Comparison of ENCODE assay signal across 37 cellular contexts in the genomic region with DNA sequence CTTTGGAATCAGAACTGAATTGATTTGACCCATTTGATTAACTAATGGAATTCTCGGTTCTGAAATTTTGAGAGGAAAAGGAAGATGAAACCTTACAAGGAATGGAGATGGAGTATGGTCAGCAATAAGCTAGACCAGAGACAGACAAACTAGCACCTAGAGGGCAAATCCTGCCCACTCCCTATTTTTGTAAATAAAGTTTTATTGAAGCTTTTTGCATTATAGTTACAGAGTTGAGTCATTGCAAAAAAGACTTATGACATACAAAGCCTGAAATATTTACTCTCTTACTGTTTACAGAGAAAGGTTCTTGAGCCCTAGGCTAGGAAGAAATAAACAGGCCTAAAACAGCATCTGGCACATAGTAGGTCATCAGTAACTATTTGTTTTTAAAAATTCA. TPM values are rescaled to one million over a fixed set of nuclear protein-coding genes. Genes with fewer than 3 reads are reported as not detected.
"Had no signal": no experiment of that assay in that cellular context is flagged by ENCODE, and none has a peak within 500 bp of the region (broad histone marks: within the 10 kb centered on the region; RNA-seq: fewer than 3 reads in every experiment).

No MANE protein-coding gene starts in this region.

- H3K9me3 ChIP-seq: adrenal gland, body of pancreas, breast epithelium had no signal

- FAIRE-seq: astrocyte, TTC549 had no signal

- H3K36me3 ChIP-seq: adrenal gland, brain microvascular endothelial cell, breast epithelium had no signal

- H3K27me3 ChIP-seq: body of pancreas, brain microvascular endothelial cell, breast epithelium had no signal

- H3K4me1 ChIP-seq: adrenal gland, breast epithelium had no signal

- H3K4me3 ChIP-seq: adrenal gland, body of pancreas, breast epithelium had no signal

- ATAC-seq: activated CD8-positive, alpha-beta T cell treated with anti-CD3 and anti-CD28 coated beads for 36 hours; activated naive CD4-positive, alpha-beta T cell treated with anti-CD3 and anti-CD28 coated beads, Interleukin-2, amount 50 U/mL, for 72 hours; activated T-cell treated with anti-CD3 and anti-CD28 coated beads, Interleukin-2, amount 50 U/mL, for 4 hours; activated T-cell treated with anti-CD3 and anti-CD28 coated beads, Interleukin-2, amount 50 U/mL, for 72 hours; activated T-helper 17 cell treated with anti-CD3 and anti-CD28 coated beads, Interleukin-2, amount 50 U/mL, for 72 hours; body of pancreas had no signal

- H3K27ac ChIP-seq: adrenal gland, body of pancreas, brain microvascular endothelial cell, breast epithelium, VCaP had no signal

- DNase-seq: activated B cell treated with CpG ODN at 0.5 μM for 24 hours; activated CD4-positive, alpha-beta memory T cell treated with anti-CD3 and anti-CD28 coated beads for 36 hours; activated CD4-positive, alpha-beta T cell treated with anti-CD3 and anti-CD28 coated beads for 4 hours; activated CD4-positive, alpha-beta T cell treated with anti-CD3 and anti-CD28 coated beads, Interleukin-2, amount 10 ng/mL, durations not matched to agents 24 days and 14 days; activated CD4-positive, alpha-beta T cell treated with anti-CD3 and anti-CD28 coated beads, Interleukin-2, amount 50 U/mL, for 1 hour; activated CD4-positive, alpha-beta T cell treated with anti-CD3 and anti-CD28 coated beads, Interleukin-2, amount 50 U/mL, for 4 hours; activated CD4-positive, CD25-positive, alpha-beta regulatory T cell treated with anti-CD3 and anti-CD28 coated beads, Interleukin-2, amount 50 U/mL, for 72 hours; activated CD8-positive, alpha-beta memory T cell treated with anti-CD3 and anti-CD28 coated beads, Interleukin-2, amount 50 U/mL, for 4 hours; activated CD8-positive, alpha-beta T cell treated with anti-CD3 and anti-CD28 coated beads for 36 hours; activated effector memory CD4-positive, alpha-beta T cell treated with anti-CD3 and anti-CD28 coated beads, Interleukin-2, amount 50 U/mL, for 16 hours; activated gamma-delta T cell treated with Interleukin-2 at 50 U/mL for 16 hours; activated naive CD4-positive, alpha-beta T cell; activated naive CD4-positive, alpha-beta T cell treated with anti-CD3 and anti-CD28 coated beads for 36 hours; activated naive CD4-positive, alpha-beta T cell treated with anti-CD3 and anti-CD28 coated beads, Interleukin-2, amount 50 U/mL, for 16 hours; activated naive CD8-positive, alpha-beta T cell treated with anti-CD3 and anti-CD28 coated beads for 36 hours; activated T-cell treated with anti-CD3 and anti-CD28 coated beads for 4 hours; activated T-cell treated with anti-CD3 and anti-CD28 coated beads, Interleukin-2, amount 50 U/mL, for 1 hour; activated T-cell treated with anti-CD3 and anti-CD28 coated beads, Interleukin-2, amount 50 U/mL, for 4 hours; activated T-cell treated with anti-CD3 and anti-CD28 coated beads, Interleukin-2, amount 50 U/mL, for 72 hours; adrenal gland; amniotic stem cell; aorta; body of pancreas; brain microvascular endothelial cell; central memory CD4-positive, alpha-beta T cell; T-helper 1 cell; T-helper 2 cell; T-helper 9 cell had no signal

RNA-seq across cellular contexts. Expression of a gene that starts 14.8 kb away (rescaled TPM):
- total RNA-seq: activated B cell treated with CpG ODN at 0.5 μM for 24 hours; activated CD4-positive, alpha-beta memory T cell treated with anti-CD3 and anti-CD28 coated beads for 36 hours; activated CD4-positive, alpha-beta T cell treated with anti-CD3 and anti-CD28 coated beads, Interleukin-2, amount 10 ng/mL, durations not matched to agents 24 days and 14 days; activated CD8-positive, alpha-beta memory T cell treated with anti-CD3 and anti-CD28 coated beads for 36 hours; activated CD8-positive, alpha-beta T cell treated with anti-CD3 and anti-CD28 coated beads for 36 hours; activated naive CD4-positive, alpha-beta T cell treated with anti-CD3 and anti-CD28 coated beads for 36 hours; activated naive CD4-positive, alpha-beta T cell treated with anti-CD3 and anti-CD28 coated beads, Interleukin-2, amount 50 U/mL, for 72 hours; activated naive CD8-positive, alpha-beta T cell treated with anti-CD3 and anti-CD28 coated beads for 36 hours; activated T-cell treated with anti-CD3 and anti-CD28 coated beads, Interleukin-2, amount 50 U/mL, for 4 hours; activated T-cell treated with anti-CD3 and anti-CD28 coated beads, Interleukin-2, amount 50 U/mL, for 72 hours; activated T-helper 1 cell treated with anti-CD3 and anti-CD28 coated beads, Interleukin-12 subunit alpha, Interleukin-12 subunit beta, Interleukin-2, Interleukin-4 antibody, amounts not matched to agents 30 ng/mL and 10 ng/mL and 1 ng/mL, durations not matched to agents 14 hours and 24 hours and 36 hours; activated T-helper 17 cell treated with anti-CD3 and anti-CD28 coated beads, Interleukin-2, amount 50 U/mL, for 72 hours; astrocyte; cerebellum had no signal
- polyA plus RNA-seq: aorta had no signal
